24 cellular contexts compared by ENCODE assay signal in genomic region chr21:27023186-27023585, GRCh38. TPM values are rescaled to one million over a fixed set of nuclear protein-coding genes. Genes with fewer than 3 reads are reported as not detected.
DNase-seq lines count a peak whose midpoint lies in the region; TF ChIP-seq lines count a peak whose summit lies in the region.
"Had no signal": no experiment of that assay in that cellular context is flagged by ENCODE, and none has a peak within 500 bp of the region (broad histone marks: within the 10 kb centered on the region; RNA-seq: fewer than 3 reads in every experiment).

No MANE protein-coding gene starts in this region.

- H3K4me3 ChIP-seq in GM23248 (no peak overlapping the region), choroid plexus epithelial cell (ENCODE audit: low read depth, low read length) (no peak overlapping the region)
- H3K4me3 ChIP-seq: A549 had no signal

- no peak overlapping the region for H3K4me3 Mint-ChIP-seq in mesothelial cell of epicardium
- H3K4me3 Mint-ChIP-seq: CD4-positive, alpha-beta memory T cell had no signal

- H3K27ac Mint-ChIP-seq in mesothelial cell of epicardium = peak overlapping the region; percentile 18
- H3K27ac Mint-ChIP-seq: CD4-positive, alpha-beta memory T cell had no signal

- H2AFZ ChIP-seq in GM23248 = 0 out of 2 replicates have a peak overlapping the region, but pooled peaks have one; percentile 12

- H3K36me3 Mint-ChIP-seq in mesothelial cell of epicardium = no peaks in the 10 kb centered on the region
- H3K36me3 Mint-ChIP-seq: CD4-positive, alpha-beta memory T cell had no signal

- no peak overlapping the region for H3K9ac ChIP-seq in GM23248

- H3F3A ChIP-seq in GM23248 (ENCODE audit: insufficient read depth) = peaks cover 22% of the 10 kb centered on the region

- H3K36me3 ChIP-seq in GM23248 (ENCODE audit: low read depth) = no peaks in the 10 kb centered on the region

- no peaks in the 10 kb centered on the region for H3K27me3 ChIP-seq in GM23248 (replicated peaks; ENCODE audit: insufficient read depth)

- no peaks in the 10 kb centered on the region for H3K79me2 ChIP-seq in GM23248 (ENCODE audit: insufficient read depth)

- peaks cover 35% of the 10 kb centered on the region for H3K4me1 Mint-ChIP-seq in mesothelial cell of epicardium
- H3K4me1 Mint-ChIP-seq: CD4-positive, alpha-beta memory T cell had no signal

- H3K4me1 ChIP-seq in GM23248 (ENCODE audit: insufficient read depth) = peaks cover 51% of the 10 kb centered on the region
- H3K4me1 ChIP-seq: A549 had no signal

- H4K20me1 ChIP-seq in GM23248 (ENCODE audit: insufficient read depth) = no peaks in the 10 kb centered on the region

- no peaks in the 10 kb centered on the region for H3K9me2 ChIP-seq in GM23248 (ENCODE audit: insufficient read depth)

- no peak overlapping the region for H3K4me2 ChIP-seq in GM23248 (ENCODE audit: unreplicated experiment)
- H3K4me2 ChIP-seq: A549 had no signal

- TF ChIP-seq CTCF in choroid plexus epithelial cell (conservative IDR thresholded peaks at IDR 0.05; ENCODE audit: low read depth, low read length) (no peak), mesothelial cell of epicardium (IDR thresholded peaks at IDR 0.05; ENCODE audit: unreplicated experiment) (no peak), GM10266 (IDR thresholded peaks at IDR 0.05; ENCODE audit: control insufficient read depth, insufficient read depth, low read depth, missing control alignments) (no peak)

- whole genome bisulfite sequencing in GM23248 (ENCODE audit: low coverage in 1 of 2, low lambda C conversion rate in 2 of 2, missing lambda C conversion rate in 2 of 2), 2 experiments = 56 to 60% methylated on average over 4 of the region's 4 CpGs

- no peaks in the 10 kb centered on the region for H3K27me3 Mint-ChIP-seq in mesothelial cell of epicardium (ENCODE audit: low read depth)
- H3K27me3 Mint-ChIP-seq: CD4-positive, alpha-beta memory T cell had no signal

- in situ Hi-C loops in GM23248 (cut with MboI) = no loop called here

- DNase-seq in GM23248 (peak; percentile 32), choroid plexus epithelial cell (ENCODE audit: low read depth) (peak; percentile 6), mesothelial cell of epicardium (ENCODE audit: low spot score in 2 of 2, unreplicated experiment in 2 of 2) (no peak), T-helper 9 cell (no peak), GM10266 (ENCODE audit: extremely low spot score) (no peak), caudate nucleus (lab: John Stamatoyannopoulos, UW) (no peak)
- DNase-seq in activated T-cell treated with anti-CD3 and anti-CD28 coated beads, Interleukin-2, amount 50 U/mL, for 48 hours = no peak
- DNase-seq: C1 segment of cervical spinal cord; CD4-positive, alpha-beta memory T cell; COR-L47; DMS53; GDM1; H7; NCI-H1048; NCI-H1417; NCI-H1694 treated with DMSO at 0.1 percent for 48 hours; NCI-H2081; NCI-H2227 treated with DMSO at 0.1 percent for 48 hours; NCI-H526 treated with DMSO at 0.1 percent for 48 hours; Right ventricle myocardium superior; RPMI8226 had no signal

- no peaks in the 10 kb centered on the region for H3K9me3 ChIP-seq in GM23248 (ENCODE audit: low read depth)
- H3K9me3 ChIP-seq: A549 had no signal

- no peaks in the 10 kb centered on the region for H3K9me3 Mint-ChIP-seq in mesothelial cell of epicardium

- H3K27ac ChIP-seq in GM23248 = no peak overlapping the region
- H3K27ac ChIP-seq in caudate nucleus (ENCODE audit: low read depth, low read length) = no peak overlapping the region
- H3K27ac ChIP-seq: A549, HL-60 had no signal

RNA-seq across cellular contexts. Expression of gene ADAMTS5, which starts 56.3 kb away (rescaled TPM):
- total RNA-seq in GM23248 (2014; rRNA removed; shearing (Covaris generic)) = 9.6 and 11.8 TPM in 2 replicates
- 6.5 TPM in 2 replicates for polyA plus RNA-seq in GM23248 (2016; fragmentation: Nextera tagmentation; extraction: Ambion mirVana)
- total RNA-seq in mesothelial cell of epicardium = 3.7 to 4.9 TPM (median 4.4 TPM) in 3 replicates
- total RNA-seq: CD4-positive, alpha-beta memory T cell; NCI-H460 had no signal
- polyA plus RNA-seq: A549; CD4-positive, alpha-beta memory T cell had no signal

Comparison
In these comparisons a context has a peak if more than half of its experiments do, and no peak if none do; other contexts are left out.
1. DNase-seq: peak in GM23248 (single experiment) and choroid plexus epithelial cell (single experiment); none in mesothelial cell of epicardium (0 of 2), T-helper 9 cell (single experiment), GM10266 (single experiment), activated T-cell treated with anti-CD3 and anti-CD28 coated beads, Interleukin-2, amount 50 U/mL, for 48 hours (0 of 2) and caudate nucleus (0 of 61).